ENCODE assay signal across 1 cellular context in the genomic region with DNA sequence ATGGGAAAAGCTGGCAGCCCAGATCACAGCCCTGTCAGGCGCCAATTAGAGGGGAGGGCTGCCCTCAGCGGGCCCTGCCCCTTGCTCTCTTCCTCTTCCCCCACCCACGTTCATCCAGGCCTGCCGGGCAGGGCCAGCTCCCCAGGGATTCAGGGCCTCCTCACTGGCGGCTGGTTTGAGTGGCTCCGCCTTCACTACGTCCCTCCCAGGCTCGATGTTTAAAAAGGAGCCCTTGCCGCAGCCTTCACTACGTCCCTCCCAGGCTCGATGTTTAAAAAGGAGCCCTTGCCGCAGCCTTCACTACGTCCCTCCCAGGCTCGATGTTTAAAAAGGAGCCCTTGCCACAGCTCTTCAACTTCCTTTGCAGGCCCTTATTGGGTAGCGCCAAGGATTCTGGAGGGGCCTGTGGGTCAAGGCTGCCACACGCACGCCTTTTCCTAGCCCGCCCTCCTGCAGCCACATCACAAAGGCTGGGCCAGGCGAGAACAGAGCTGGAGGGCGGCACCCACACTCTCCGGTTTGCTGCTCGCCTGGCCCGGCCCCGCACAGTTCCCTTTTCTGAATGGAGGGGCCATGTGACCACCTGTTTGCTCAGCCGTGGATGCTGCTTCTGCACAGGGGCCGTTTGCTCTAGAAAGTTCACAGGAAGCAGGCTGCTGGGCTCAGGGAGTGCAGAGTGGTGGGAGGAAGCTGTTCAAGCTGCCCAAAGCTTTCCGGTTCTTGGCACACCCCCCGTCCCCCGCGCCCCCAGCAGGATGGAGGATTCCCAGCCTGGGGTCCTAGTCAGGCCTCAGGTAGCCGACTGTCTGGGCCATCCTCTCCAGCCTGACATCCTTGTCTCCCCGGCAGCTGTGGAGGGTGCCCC.
TF ChIP-seq lines count a peak whose summit lies in the region.

No MANE protein-coding gene starts in this region.

TF ChIP-seq in HepG2, 621 proteins besides CTCF, POLR2A, EP300 and RAD21 (continued from another document and continues in another):
- TF ChIP-seq RERE (CRISPR knock-in tag; IDR thresholded peaks at IDR 0.05; ENCODE audit: low read depth) (peak; percentile 84), ZMYM2 (CRISPR knock-in tag; IDR thresholded peaks at IDR 0.05) (peak; percentile 85), ZNF775 (CRISPR knock-in tag; IDR thresholded peaks at IDR 0.05; ENCODE audit: borderline replicate concordance) (peak; percentile 86; the same call in 1 of the 2 replicates), ZNF550 (CRISPR knock-in tag; IDR thresholded peaks at IDR 0.05; ENCODE audit: borderline replicate concordance) (no peak), ZNF605 (CRISPR knock-in tag; IDR thresholded peaks at IDR 0.05) (peak; percentile 99), HMG20B (CRISPR knock-in tag; conservative IDR thresholded peaks at IDR 0.05) (peak; percentile 53; the same call in 1 of the 2 replicates), ZNF280B (CRISPR knock-in tag; IDR thresholded peaks at IDR 0.05; ENCODE audit: borderline replicate concordance) (peak; percentile 93; the same call in 1 of the 2 replicates), TEAD2 (CRISPR knock-in tag; IDR thresholded peaks at IDR 0.05) (peak; percentile 73; the same call in 1 of the 2 replicates), HNF4G (IDR thresholded peaks at IDR 0.05; ENCODE audit: borderline replicate concordance, low read depth, low read length) (no peak; the same call in 1 of the 2 replicates), HNF4G (CRISPR knock-in tag; IDR thresholded peaks at IDR 0.05; ENCODE audit: borderline replicate concordance, low read depth) (peak; percentile 75), PPARG (CRISPR knock-in tag; conservative IDR thresholded peaks at IDR 0.05) (peak; percentile 9; the same call in 1 of the 2 replicates), ZNF709 (CRISPR knock-in tag; IDR thresholded peaks at IDR 0.05) (peak; percentile 19; the same call in 1 of the 2 replicates), ZC3H4 (CRISPR knock-in tag; IDR thresholded peaks at IDR 0.05; ENCODE audit: borderline replicate concordance) (peak; percentile 27; the same call in 1 of the 2 replicates), ZNF460 (CRISPR knock-in tag; IDR thresholded peaks at IDR 0.05; ENCODE audit: borderline replicate concordance) (peak; percentile 11; the same call in 1 of the 2 replicates), MBNL3 (CRISPR knock-in tag; conservative IDR thresholded peaks at IDR 0.05) (no peak), ZNF574 (CRISPR knock-in tag; IDR thresholded peaks at IDR 0.05) (peak; percentile 95), KAT2B (IDR thresholded peaks at IDR 0.05; ENCODE audit: borderline replicate concordance, low read depth, low read length) (no peak), HNRNPUL1 (IDR thresholded peaks at IDR 0.05; ENCODE audit: low read depth, low read length) (no peak), GMEB1 (CRISPR knock-in tag; IDR thresholded peaks at IDR 0.05; ENCODE audit: borderline replicate concordance) (peak; percentile 78; the same call in 1 of the 2 replicates), MXD1 (CRISPR knock-in tag; IDR thresholded peaks at IDR 0.05) (peak; percentile 95), NFRKB (IDR thresholded peaks at IDR 0.05) (no peak), SNAPC5 (CRISPR knock-in tag; IDR thresholded peaks at IDR 0.05; ENCODE audit: borderline replicate concordance) (no peak), RBM22 (optimal IDR thresholded peaks at IDR 0.05; ENCODE audit: low read length) (peak; percentile 71), SP140L (CRISPR knock-in tag; IDR thresholded peaks at IDR 0.05; ENCODE audit: borderline replicate concordance) (no peak), SAFB2 (CRISPR knock-in tag; IDR thresholded peaks at IDR 0.05; ENCODE audit: borderline replicate concordance, low read depth) (peak; percentile 97)
- TF ChIP-seq, protein P1, sequence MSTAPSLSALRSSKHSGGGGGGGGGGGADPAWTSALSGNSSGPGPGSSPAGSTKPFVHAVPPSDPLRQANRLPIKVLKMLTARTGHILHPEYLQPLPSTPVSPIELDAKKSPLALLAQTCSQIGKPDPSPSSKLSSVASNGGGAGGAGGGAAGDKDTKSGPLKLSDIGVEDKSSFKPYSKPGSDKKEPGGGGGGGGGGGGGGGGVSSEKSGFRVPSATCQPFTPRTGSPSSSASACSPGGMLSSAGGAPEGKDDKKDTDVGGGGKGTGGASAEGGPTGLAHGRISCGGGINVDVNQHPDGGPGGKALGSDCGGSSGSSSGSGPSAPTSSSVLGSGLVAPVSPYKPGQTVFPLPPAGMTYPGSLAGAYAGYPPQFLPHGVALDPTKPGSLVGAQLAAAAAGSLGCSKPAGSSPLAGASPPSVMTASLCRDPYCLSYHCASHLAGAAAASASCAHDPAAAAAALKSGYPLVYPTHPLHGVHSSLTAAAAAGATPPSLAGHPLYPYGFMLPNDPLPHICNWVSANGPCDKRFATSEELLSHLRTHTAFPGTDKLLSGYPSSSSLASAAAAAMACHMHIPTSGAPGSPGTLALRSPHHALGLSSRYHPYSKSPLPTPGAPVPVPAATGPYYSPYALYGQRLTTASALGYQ (CRISPR knock-in tag; IDR thresholded peaks at IDR 0.05): no peak; the same call in 1 of the 2 replicates
- TF ChIP-seq, protein P2, sequence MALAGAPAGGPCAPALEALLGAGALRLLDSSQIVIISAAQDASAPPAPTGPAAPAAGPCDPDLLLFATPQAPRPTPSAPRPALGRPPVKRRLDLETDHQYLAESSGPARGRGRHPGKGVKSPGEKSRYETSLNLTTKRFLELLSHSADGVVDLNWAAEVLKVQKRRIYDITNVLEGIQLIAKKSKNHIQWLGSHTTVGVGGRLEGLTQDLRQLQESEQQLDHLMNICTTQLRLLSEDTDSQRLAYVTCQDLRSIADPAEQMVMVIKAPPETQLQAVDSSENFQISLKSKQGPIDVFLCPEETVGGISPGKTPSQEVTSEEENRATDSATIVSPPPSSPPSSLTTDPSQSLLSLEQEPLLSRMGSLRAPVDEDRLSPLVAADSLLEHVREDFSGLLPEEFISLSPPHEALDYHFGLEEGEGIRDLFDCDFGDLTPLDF (CRISPR knock-in tag; IDR thresholded peaks at IDR 0.05): peak; percentile 81; the same call in 1 of the 2 replicates
- TF ChIP-seq, protein P3, sequence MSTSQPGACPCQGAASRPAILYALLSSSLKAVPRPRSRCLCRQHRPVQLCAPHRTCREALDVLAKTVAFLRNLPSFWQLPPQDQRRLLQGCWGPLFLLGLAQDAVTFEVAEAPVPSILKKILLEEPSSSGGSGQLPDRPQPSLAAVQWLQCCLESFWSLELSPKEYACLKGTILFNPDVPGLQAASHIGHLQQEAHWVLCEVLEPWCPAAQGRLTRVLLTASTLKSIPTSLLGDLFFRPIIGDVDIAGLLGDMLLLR (CRISPR knock-in tag; IDR thresholded peaks at IDR 0.05): peak; percentile 88
- TF ChIP-seq, protein P4, sequence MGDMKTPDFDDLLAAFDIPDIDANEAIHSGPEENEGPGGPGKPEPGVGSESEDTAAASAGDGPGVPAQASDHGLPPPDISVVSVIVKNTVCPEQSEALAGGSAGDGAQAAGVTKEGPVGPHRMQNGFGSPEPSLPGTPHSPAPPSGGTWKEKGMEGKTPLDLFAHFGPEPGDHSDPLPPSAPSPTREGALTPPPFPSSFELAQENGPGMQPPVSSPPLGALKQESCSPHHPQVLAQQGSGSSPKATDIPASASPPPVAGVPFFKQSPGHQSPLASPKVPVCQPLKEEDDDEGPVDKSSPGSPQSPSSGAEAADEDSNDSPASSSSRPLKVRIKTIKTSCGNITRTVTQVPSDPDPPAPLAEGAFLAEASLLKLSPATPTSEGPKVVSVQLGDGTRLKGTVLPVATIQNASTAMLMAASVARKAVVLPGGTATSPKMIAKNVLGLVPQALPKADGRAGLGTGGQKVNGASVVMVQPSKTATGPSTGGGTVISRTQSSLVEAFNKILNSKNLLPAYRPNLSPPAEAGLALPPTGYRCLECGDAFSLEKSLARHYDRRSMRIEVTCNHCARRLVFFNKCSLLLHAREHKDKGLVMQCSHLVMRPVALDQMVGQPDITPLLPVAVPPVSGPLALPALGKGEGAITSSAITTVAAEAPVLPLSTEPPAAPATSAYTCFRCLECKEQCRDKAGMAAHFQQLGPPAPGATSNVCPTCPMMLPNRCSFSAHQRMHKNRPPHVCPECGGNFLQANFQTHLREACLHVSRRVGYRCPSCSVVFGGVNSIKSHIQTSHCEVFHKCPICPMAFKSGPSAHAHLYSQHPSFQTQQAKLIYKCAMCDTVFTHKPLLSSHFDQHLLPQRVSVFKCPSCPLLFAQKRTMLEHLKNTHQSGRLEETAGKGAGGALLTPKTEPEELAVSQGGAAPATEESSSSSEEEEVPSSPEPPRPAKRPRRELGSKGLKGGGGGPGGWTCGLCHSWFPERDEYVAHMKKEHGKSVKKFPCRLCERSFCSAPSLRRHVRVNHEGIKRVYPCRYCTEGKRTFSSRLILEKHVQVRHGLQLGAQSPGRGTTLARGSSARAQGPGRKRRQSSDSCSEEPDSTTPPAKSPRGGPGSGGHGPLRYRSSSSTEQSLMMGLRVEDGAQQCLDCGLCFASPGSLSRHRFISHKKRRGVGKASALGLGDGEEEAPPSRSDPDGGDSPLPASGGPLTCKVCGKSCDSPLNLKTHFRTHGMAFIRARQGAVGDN (CRISPR knock-in tag; IDR thresholded peaks at IDR 0.05): peak; percentile 100
